2 cellular contexts compared by ENCODE assay signal in the genomic region with DNA sequence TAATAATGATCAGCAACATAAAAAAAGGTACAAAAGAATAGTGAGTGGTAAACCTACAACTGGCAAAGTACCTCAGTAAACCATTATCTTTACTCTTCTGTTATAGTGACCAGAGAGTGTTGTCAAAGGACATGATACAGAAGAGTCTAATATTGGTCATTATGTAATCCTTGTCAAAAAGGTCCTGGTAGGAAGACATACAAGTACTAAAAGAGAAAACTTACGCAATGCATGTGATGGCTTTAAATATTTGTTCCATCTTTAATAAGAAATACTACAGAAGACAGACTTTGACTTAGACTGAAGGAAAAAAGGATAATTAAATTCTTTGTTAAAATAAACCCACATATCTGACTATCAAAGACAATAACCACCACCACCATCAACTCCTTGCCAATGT.
TF ChIP-seq lines count a peak whose summit lies in the region.

No MANE protein-coding gene starts in this region.

TF ChIP-seq in HepG2, 621 proteins besides CTCF, POLR2A, EP300 and RAD21:
- TF ChIP-seq MED1 (CRISPR knock-in tag; IDR thresholded peaks at IDR 0.05) = no peak
- TF ChIP-seq, protein P1, sequence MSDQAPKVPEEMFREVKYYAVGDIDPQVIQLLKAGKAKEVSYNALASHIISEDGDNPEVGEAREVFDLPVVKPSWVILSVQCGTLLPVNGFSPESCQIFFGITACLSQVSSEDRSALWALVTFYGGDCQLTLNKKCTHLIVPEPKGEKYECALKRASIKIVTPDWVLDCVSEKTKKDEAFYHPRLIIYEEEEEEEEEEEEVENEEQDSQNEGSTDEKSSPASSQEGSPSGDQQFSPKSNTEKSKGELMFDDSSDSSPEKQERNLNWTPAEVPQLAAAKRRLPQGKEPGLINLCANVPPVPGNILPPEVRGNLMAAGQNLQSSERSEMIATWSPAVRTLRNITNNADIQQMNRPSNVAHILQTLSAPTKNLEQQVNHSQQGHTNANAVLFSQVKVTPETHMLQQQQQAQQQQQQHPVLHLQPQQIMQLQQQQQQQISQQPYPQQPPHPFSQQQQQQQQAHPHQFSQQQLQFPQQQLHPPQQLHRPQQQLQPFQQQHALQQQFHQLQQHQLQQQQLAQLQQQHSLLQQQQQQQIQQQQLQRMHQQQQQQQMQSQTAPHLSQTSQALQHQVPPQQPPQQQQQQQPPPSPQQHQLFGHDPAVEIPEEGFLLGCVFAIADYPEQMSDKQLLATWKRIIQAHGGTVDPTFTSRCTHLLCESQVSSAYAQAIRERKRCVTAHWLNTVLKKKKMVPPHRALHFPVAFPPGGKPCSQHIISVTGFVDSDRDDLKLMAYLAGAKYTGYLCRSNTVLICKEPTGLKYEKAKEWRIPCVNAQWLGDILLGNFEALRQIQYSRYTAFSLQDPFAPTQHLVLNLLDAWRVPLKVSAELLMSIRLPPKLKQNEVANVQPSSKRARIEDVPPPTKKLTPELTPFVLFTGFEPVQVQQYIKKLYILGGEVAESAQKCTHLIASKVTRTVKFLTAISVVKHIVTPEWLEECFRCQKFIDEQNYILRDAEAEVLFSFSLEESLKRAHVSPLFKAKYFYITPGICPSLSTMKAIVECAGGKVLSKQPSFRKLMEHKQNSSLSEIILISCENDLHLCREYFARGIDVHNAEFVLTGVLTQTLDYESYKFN (CRISPR knock-in tag; conservative IDR thresholded peaks at IDR 0.05) = no peak
- peak; percentile 26; the same call in 1 of the 2 replicates for TF ChIP-seq CEBPG (CRISPR knock-in tag; IDR thresholded peaks at IDR 0.05)
- TF ChIP-seq ZNF780A (CRISPR knock-in tag; IDR thresholded peaks at IDR 0.05) = no peak
- TF ChIP-seq, protein P2, sequence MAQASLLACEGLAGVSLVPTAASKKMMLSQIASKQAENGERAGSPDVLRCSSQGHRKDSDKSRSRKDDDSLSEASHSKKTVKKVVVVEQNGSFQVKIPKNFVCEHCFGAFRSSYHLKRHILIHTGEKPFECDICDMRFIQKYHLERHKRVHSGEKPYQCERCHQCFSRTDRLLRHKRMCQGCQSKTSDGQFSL (CRISPR knock-in tag; IDR thresholded peaks at IDR 0.05) = no peak
- TF ChIP-seq ZNF878 (CRISPR knock-in tag; IDR thresholded peaks at IDR 0.05) = no peak
- no peak for TF ChIP-seq ZNF670 (CRISPR knock-in tag; IDR thresholded peaks at IDR 0.05; ENCODE audit: borderline replicate concordance)
- TF ChIP-seq ZNF644 (CRISPR knock-in tag; IDR thresholded peaks at IDR 0.05; ENCODE audit: low read depth) = no peak
- no peak for TF ChIP-seq TSC22D2 (CRISPR knock-in tag; IDR thresholded peaks at IDR 0.05; ENCODE audit: borderline replicate concordance)
- TF ChIP-seq CEBPB (IDR thresholded peaks at IDR 0.05; ENCODE audit: borderline replicate concordance, low read depth, low read length) = peak; percentile 77

TF ChIP-seq in endothelial cell of umbilical vein, 7 proteins besides CTCF, POLR2A, EP300 and RAD21:
- TF ChIP-seq MYC (IDR thresholded peaks at IDR 0.05; ENCODE audit: low read depth, low read length) (no peak), POLR2AphosphoS5 (IDR thresholded peaks at IDR 0.05; ENCODE audit: insufficient read depth, low read depth, low read length) (no peak), JUN (IDR thresholded peaks at IDR 0.05; ENCODE audit: borderline replicate concordance, insufficient read depth, insufficient read length, low read depth) (no peak), EZH2 (IDR thresholded peaks at IDR 0.05; ENCODE audit: borderline replicate concordance, low read depth, low read length, severe bottlenecking) (no peak), FOS (IDR thresholded peaks at IDR 0.05; ENCODE audit: borderline replicate concordance, insufficient read depth, low read length) (no peak), GATA2 (IDR thresholded peaks at IDR 0.05; ENCODE audit: insufficient read depth, insufficient read length, low read depth, low read length) (no peak)
- TF ChIP-seq, protein P3, sequence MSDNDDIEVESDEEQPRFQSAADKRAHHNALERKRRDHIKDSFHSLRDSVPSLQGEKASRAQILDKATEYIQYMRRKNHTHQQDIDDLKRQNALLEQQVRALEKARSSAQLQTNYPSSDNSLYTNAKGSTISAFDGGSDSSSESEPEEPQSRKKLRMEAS (IDR thresholded peaks at IDR 0.05; ENCODE audit: insufficient read depth, insufficient read length) = no peak
